Comparison of ENCODE assay signal across 20 cellular contexts in genomic region chr11:117256573-117256972, GRCh38. TPM values are rescaled to one million over a fixed set of nuclear protein-coding genes. Genes with fewer than 3 reads are reported as not detected.
DNase-seq lines count a peak whose midpoint lies in the region; ATAC-seq and TF ChIP-seq lines count a peak whose summit lies in the region.
"Had no signal": no experiment of that assay in that cellular context is flagged by ENCODE, and none has a peak within 500 bp of the region (broad histone marks: within the 10 kb centered on the region; RNA-seq: fewer than 3 reads in every experiment).

No MANE protein-coding gene starts in this region.

- H3K36me3 ChIP-seq in IMR-90 (ENCODE audit: control insufficient read depth, insufficient read depth, low read length) (peaks cover 5% of the 10 kb centered on the region), gastrocnemius medialis (peaks cover 0 to 31% of the 10 kb centered on the region in 2 donors)

- CTCF ChIA-PET in IMR-90 (lab: Yijun Ruan, JAX): no interaction called here

- no peak overlapping the region for H3K18ac ChIP-seq in IMR-90 (ENCODE audit: low read depth, low read length)

- no peak for TF ChIP-seq POLR2A in IMR-90 (IDR thresholded peaks at IDR 0.05; ENCODE audit: low read depth, low read length)
- no peak for TF ChIP-seq POLR2A in gastrocnemius medialis (IDR thresholded peaks at IDR 0.05)

- no peak overlapping the region for H2BK5ac ChIP-seq in IMR-90 (ENCODE audit: low read depth, low read length, poor library complexity, severe bottlenecking)

- H3K4me3 Mint-ChIP-seq in chondrocyte (ENCODE audit: unreplicated experiment): no peak overlapping the region
- no peak overlapping the region for H3K4me3 Mint-ChIP-seq in naive thymus-derived CD8-positive, alpha-beta T cell
- H3K4me3 Mint-ChIP-seq: activated CD4-positive, alpha-beta T cell treated with anti-CD3 and anti-CD28 coated beads, Interleukin-2, amount 10 ng/mL, durations not matched to agents 7 days and 5 days; CD4-positive, alpha-beta memory T cell had no signal

- H3K27me3 Mint-ChIP-seq in chondrocyte (ENCODE audit: low read depth): no peaks in the 10 kb centered on the region
- no peaks in the 10 kb centered on the region for H3K27me3 Mint-ChIP-seq in naive thymus-derived CD8-positive, alpha-beta T cell
- H3K27me3 Mint-ChIP-seq: activated CD4-positive, alpha-beta T cell treated with anti-CD3 and anti-CD28 coated beads, Interleukin-2, amount 10 ng/mL, durations not matched to agents 7 days and 5 days; CD4-positive, alpha-beta memory T cell had no signal

- TF ChIP-seq RAD21 in IMR-90 (IDR thresholded peaks at IDR 0.05; ENCODE audit: low read length): no peak

- no peak overlapping the region for H3K4me2 ChIP-seq in IMR-90 (ENCODE audit: low read depth, low read length)

- TF ChIP-seq CTCF in AG10803 (conservative IDR thresholded peaks at IDR 0.05; ENCODE audit: low read length) (no peak), IMR-90 (conservative IDR thresholded peaks at IDR 0.05; ENCODE audit: low read depth, low read length) (no peak), chondrocyte (IDR thresholded peaks at IDR 0.05) (no peak), gastrocnemius medialis (IDR thresholded peaks at IDR 0.05 in 4 of 5, conservative IDR thresholded peaks at IDR 0.05 in 1 of 5) (no peak)

- H3K27ac ChIP-seq in IMR-90 (ENCODE audit: insufficient read depth, low read length): no peak overlapping the region
- no peak overlapping the region for H3K27ac ChIP-seq in gastrocnemius medialis
- H3K27ac ChIP-seq: suprapubic skin had no signal

- dilution Hi-C loops in IMR-90 (cut with HindIII; ENCODE audit: low sequenced_read_pairs, unreplicated experiment): no loop called here

- H3K27ac Mint-ChIP-seq in chondrocyte (ENCODE audit: unreplicated experiment): peak overlapping the region; percentile 17
- H3K27ac Mint-ChIP-seq in naive thymus-derived CD8-positive, alpha-beta T cell: peak overlapping the region in 1 of 10 donors; percentile 10
- H3K27ac Mint-ChIP-seq: activated CD4-positive, alpha-beta T cell treated with anti-CD3 and anti-CD28 coated beads, Interleukin-2, amount 10 ng/mL, durations not matched to agents 7 days and 5 days had no signal

- H3K4me1 Mint-ChIP-seq in chondrocyte (ENCODE audit: low read depth): peaks cover 7% of the 10 kb centered on the region
- H3K4me1 Mint-ChIP-seq in naive thymus-derived CD8-positive, alpha-beta T cell: peaks cover 0 to 2% (median under 1%) of the 10 kb centered on the region in 4 donors

- BruUV-seq in IMR-90 (replicated peaks; lab: Mats Ljungman, UMichigan): no TSS peak

- WGBS in IMR-90 (ENCODE audit: extremely low coverage in 2 of 2, insufficient read length in 1 of 2), 2 experiments: no CpG with 5 or more reads among the region's 2 CpGs

- H3K4me1 ChIP-seq in IMR-90 (ENCODE audit: control insufficient read depth, insufficient read depth, low read length) (peaks cover 2% of the 10 kb centered on the region; the same call in 1 of the 2 replicates), gastrocnemius medialis (no peaks in the 10 kb centered on the region)
- H3K4me1 ChIP-seq: HAP-1, suprapubic skin had no signal

- H3K56ac ChIP-seq in IMR-90 (ENCODE audit: extremely low read depth, insufficient read depth, low read length): no peak overlapping the region

- no peak overlapping the region for H3K14ac ChIP-seq in IMR-90 (replicated peaks; ENCODE audit: low read depth, low read length)

- H3K4me3 ChIP-seq in AG10803 (ENCODE audit: low read length) (no peak overlapping the region), IMR-90 (ENCODE audit: insufficient read depth, low read depth, low read length) (no peak overlapping the region), gastrocnemius medialis (no peak overlapping the region)
- H3K4me3 ChIP-seq: HAP-1, suprapubic skin had no signal

- in situ Hi-C loops in IMR-90 (cut with MboI; ENCODE audit: low sequenced_read_pairs) (no loop called here), gastrocnemius medialis (cut with MboI; ENCODE audit: low sequenced_read_pairs in 4 of 4) (no loop called here)

- no peak overlapping the region for H2AK5ac ChIP-seq in IMR-90 (ENCODE audit: low read depth, low read length)

- no peak overlapping the region for H4K5ac ChIP-seq in IMR-90 (ENCODE audit: low read depth, low read length)

- H4K8ac ChIP-seq in IMR-90 (ENCODE audit: low read depth in 2 of 2, low read length in 2 of 2): no peak overlapping the region

- no peak overlapping the region for H2BK15ac ChIP-seq in IMR-90 (ENCODE audit: low read depth, low read length)

- H4K20me1 ChIP-seq in IMR-90 (ENCODE audit: insufficient read depth, low read length): 0 out of 2 replicates have a peak, but pooled peaks cover 3% of the 10 kb centered on the region

- H3K79me1 ChIP-seq in IMR-90 (ENCODE audit: low read depth in 1 of 2, low read length in 2 of 2): peaks cover 6 to 10% of the 10 kb centered on the region in 2 experiments; a peak in 3 of 4 replicates

- no peak overlapping the region for H3K23ac ChIP-seq in IMR-90 (ENCODE audit: low read depth, low read length)

- H3K9me3 ChIP-seq in IMR-90 (ENCODE audit: control insufficient read depth, insufficient read depth, low read length): no peaks in the 10 kb centered on the region
- H3K9me3 ChIP-seq in gastrocnemius medialis: no peaks in the 10 kb centered on the region
- H3K9me3 ChIP-seq: HAP-1, suprapubic skin had no signal

- H3K27me3 ChIP-seq in IMR-90 (ENCODE audit: control insufficient read depth, insufficient read depth, low read length): no peaks in the 10 kb centered on the region
- H3K27me3 ChIP-seq in gastrocnemius medialis: no peaks in the 10 kb centered on the region
- H3K27me3 ChIP-seq: suprapubic skin had no signal

- ATAC-seq in IMR-90 (ENCODE audit: low read depth): peak; percentile 56; the same call in 1 of the 2 replicates
- ATAC-seq in naive thymus-derived CD8-positive, alpha-beta T cell: no peak
- no peak for ATAC-seq in gastrocnemius medialis
- ATAC-seq: left lobe of liver had no signal

- DNase-seq in AG10803 (ENCODE audit: low read depth) (peak; percentile 35), IMR-90 (peak; percentile 71), chondrocyte (ENCODE audit: low spot score) (no peak), hepatic stellate cell (ENCODE audit: low spot score) (peak; percentile 49), gastrocnemius medialis (no peak), HT-29 (ENCODE audit: low spot score) (no peak)
- no peak for DNase-seq in stimulated activated naive CD4-positive, alpha-beta T cell (lab: John Stamatoyannopoulos, UW)
- DNase-seq in naive thymus-derived CD8-positive, alpha-beta T cell: no peak
- DNase-seq: activated CD4-positive, alpha-beta T cell treated with anti-CD3 and anti-CD28 coated beads, Interleukin-2, amount 10 ng/mL, durations not matched to agents 7 days and 5 days; activated effector memory CD4-positive, alpha-beta T cell treated with Interleukin-2 at 50 U/mL for 16 hours; amniotic stem cell; CD4-positive, alpha-beta memory T cell; KBM-7; NCI-H1105; NCI-H2107; NCI-H510A; SW 1271 had no signal

- no peak overlapping the region for H2BK20ac ChIP-seq in IMR-90 (ENCODE audit: low read depth, low read length)

- no peak overlapping the region for H4K91ac ChIP-seq in IMR-90 (ENCODE audit: insufficient read depth, low read depth, low read length)

- H3K9ac ChIP-seq in IMR-90 (ENCODE audit: low read depth, low read length): no peak overlapping the region

- peaks cover 15% of the 10 kb centered on the region for H3K36me3 Mint-ChIP-seq in chondrocyte (ENCODE audit: low read depth)
- H3K36me3 Mint-ChIP-seq in naive thymus-derived CD8-positive, alpha-beta T cell: peaks cover 0 to 64% (median 15%) of the 10 kb centered on the region in 3 donors

- no peak overlapping the region for H3K4ac ChIP-seq in IMR-90 (ENCODE audit: low read depth, low read length)

- H3K9me1 ChIP-seq in IMR-90 (ENCODE audit: insufficient read depth, low read length): no peaks in the 10 kb centered on the region; the same call in 1 of the 2 replicates

- POLR2A ChIA-PET in IMR-90 (lab: Charles Lee; ENCODE audit: unreplicated experiment): no interaction called here
- POLR2A ChIA-PET in naive thymus-derived CD8-positive, alpha-beta T cell (lab: Charles Lee): no interaction called here

- intact Hi-C loops in IMR-90 (cut with micrococcal nuclease) (no loop called here), gastrocnemius medialis (cut with DNase I; ENCODE audit: low total_unique reads) (no loop called here)

- no peak overlapping the region for H2AFZ ChIP-seq in IMR-90 (replicated peaks; ENCODE audit: low read length, poor library complexity)

- H3K9me3 Mint-ChIP-seq in chondrocyte (ENCODE audit: low read depth): no peaks in the 10 kb centered on the region
- no peaks in the 10 kb centered on the region for H3K9me3 Mint-ChIP-seq in naive thymus-derived CD8-positive, alpha-beta T cell
- H3K9me3 Mint-ChIP-seq: activated CD4-positive, alpha-beta T cell treated with anti-CD3 and anti-CD28 coated beads, Interleukin-2, amount 10 ng/mL, durations not matched to agents 7 days and 5 days; CD4-positive, alpha-beta memory T cell had no signal

- H2AK9ac ChIP-seq in IMR-90 (replicated peaks; ENCODE audit: low read depth, low read length, poor library complexity): no peak overlapping the region

- H2BK120ac ChIP-seq in IMR-90 (ENCODE audit: low read depth, low read length): no peak overlapping the region

RNA-seq across cellular contexts. Expression of gene RNF214, which starts 24.1 kb away (rescaled TPM):
- total RNA-seq in IMR-90 (2012; rRNA removed) (7.5 and 7.9 TPM in 2 replicates), chondrocyte (21.8 to 26.1 TPM (median 24.7 TPM) in 3 replicates), gastrocnemius medialis (10 to 100 TPM; 17.1 to 22.7 (median 19.9) TPM)
- polyA plus RNA-seq in IMR-90 (2012; rRNA removed): 14.8 and 16.1 TPM in 2 replicates
- 5.5 and 11.0 TPM in 2 replicates for polyA plus RNA-seq in IMR-90 (2012; cell fraction: cytosol; rRNA removed)
- polyA plus RNA-seq in IMR-90 (2012; cell fraction: nucleus; rRNA removed; ENCODE audit: low replicate concordance): 18.9 and 25.0 TPM in 2 replicates
- 10 to 100 TPM; 28.8 to 30.3 TPM for total RNA-seq in naive thymus-derived CD8-positive, alpha-beta T cell
- polyA plus RNA-seq in naive thymus-derived CD8-positive, alpha-beta T cell: 10 to 100 TPM in 1 of 3 donors, 1 to 10 TPM in 2; 7.5 to 11.6 (median 9.3) TPM
- total RNA-seq in HT-29 (2014; rRNA removed; shearing (Covaris generic)): 10.8 and 11.5 TPM in 2 replicates

RNA-seq across cellular contexts. Expression of gene PCSK7, which starts 24.7 kb away (rescaled TPM):
- total RNA-seq in IMR-90 (2012; rRNA removed) (35.8 and 36.7 TPM in 2 replicates), chondrocyte (42.8 to 71.0 TPM (median 43.0 TPM) in 3 replicates), gastrocnemius medialis (10 to 100 TPM; 14.5 to 19.9 (median 16.4) TPM)
- polyA plus RNA-seq in IMR-90 (2012; rRNA removed): 48.4 and 54.3 TPM in 2 replicates
- polyA plus RNA-seq in IMR-90 (2012; cell fraction: cytosol; rRNA removed): 30.1 and 48.3 TPM in 2 replicates
- 117 and 148 TPM in 2 replicates for polyA plus RNA-seq in IMR-90 (2012; cell fraction: nucleus; rRNA removed; ENCODE audit: low replicate concordance)
- total RNA-seq in naive thymus-derived CD8-positive, alpha-beta T cell: 100 to 1,000 TPM; 277 to 296 TPM
- polyA plus RNA-seq in naive thymus-derived CD8-positive, alpha-beta T cell: 10 to 100 TPM; 32.6 to 60.6 (median 47.8) TPM
- total RNA-seq in HT-29 (2014; rRNA removed; shearing (Covaris generic)): 81.7 and 85.4 TPM in 2 replicates

RNA-seq across cellular contexts. Expression of gene BACE1-AS, which starts 34.6 kb away (rescaled TPM):
- total RNA-seq in IMR-90 (2012; rRNA removed): 2.5 and 2.7 TPM in 2 replicates
- 2.4 and 2.9 TPM in 2 replicates for polyA plus RNA-seq in IMR-90 (2012; rRNA removed)
- 0.60 and 0.93 TPM in 2 replicates for polyA plus RNA-seq in IMR-90 (2012; cell fraction: cytosol; rRNA removed)
- 3.3 and 9.6 TPM in 2 replicates for polyA plus RNA-seq in IMR-90 (2012; cell fraction: nucleus; rRNA removed; ENCODE audit: low replicate concordance)
- 6.4 to 8.3 TPM (median 7.2 TPM) in 3 replicates for total RNA-seq in chondrocyte
- total RNA-seq in naive thymus-derived CD8-positive, alpha-beta T cell: 10 to 100 TPM; 10.5 to 11.6 TPM
- under 1 TPM; 0.19 to 0.82 (median 0.21) TPM for polyA plus RNA-seq in naive thymus-derived CD8-positive, alpha-beta T cell
- total RNA-seq in gastrocnemius medialis: 10 to 100 TPM; 10.5 to 13.2 (median 12.5) TPM
- 2.8 and 5.1 TPM in 2 replicates for total RNA-seq in HT-29 (2014; rRNA removed; shearing (Covaris generic))

RNA-seq across cellular contexts. Expression of gene TAGLN, which starts 57.4 kb away (rescaled TPM):
- total RNA-seq in IMR-90 (2012; rRNA removed) (1,558 and 2,558 TPM in 2 replicates), chondrocyte (854 to 4,666 TPM (median 4,556 TPM) in 3 replicates), gastrocnemius medialis (100 to 1,000 TPM in 3 of 4 donors, 10 to 100 TPM in 1; 27.4 to 191 (median 124) TPM)
- 3,760 and 3,780 TPM in 2 replicates for polyA plus RNA-seq in IMR-90 (2012; rRNA removed)
- polyA plus RNA-seq in IMR-90 (2012; cell fraction: cytosol; rRNA removed): 3,517 and 4,395 TPM in 2 replicates
- polyA plus RNA-seq in IMR-90 (2012; cell fraction: nucleus; rRNA removed; ENCODE audit: low replicate concordance): 1,556 and 1,814 TPM in 2 replicates
- total RNA-seq in naive thymus-derived CD8-positive, alpha-beta T cell: 10 to 100 TPM; 12.1 to 14.4 TPM
- polyA plus RNA-seq in naive thymus-derived CD8-positive, alpha-beta T cell: under 1 TPM; 0.13 to 0.51 (median 0.21) TPM
- total RNA-seq in HT-29 (2014; rRNA removed; shearing (Covaris generic)): 11.3 and 14.7 TPM in 2 replicates

RNA-seq across cellular contexts. Expression of gene BACE1, which starts 59.5 kb away (rescaled TPM):
- 27.6 and 29.2 TPM in 2 replicates for total RNA-seq in IMR-90 (2012; rRNA removed)
- polyA plus RNA-seq in IMR-90 (2012; rRNA removed): 42.4 and 50.6 TPM in 2 replicates
- polyA plus RNA-seq in IMR-90 (2012; cell fraction: cytosol; rRNA removed): 13.6 and 47.9 TPM in 2 replicates
- polyA plus RNA-seq in IMR-90 (2012; cell fraction: nucleus; rRNA removed; ENCODE audit: low replicate concordance): 50.1 and 67.0 TPM in 2 replicates
- total RNA-seq in chondrocyte: 62.7 to 67.2 TPM (median 66.0 TPM) in 3 replicates
- total RNA-seq in naive thymus-derived CD8-positive, alpha-beta T cell: under 1 TPM; 0.25 to 0.29 TPM
- under 1 TPM in 2 of 3 donors, not detected in 1; 0.08 to 0.41 TPM for polyA plus RNA-seq in naive thymus-derived CD8-positive, alpha-beta T cell
- total RNA-seq in gastrocnemius medialis: 10 to 100 TPM in 2 of 4 donors, 1 to 10 TPM in 2; 3.6 to 18.2 (median 11.1) TPM
- total RNA-seq in HT-29 (2014; rRNA removed; shearing (Covaris generic)): 6.6 and 10.5 TPM in 2 replicates

Comparison
In these comparisons a context has a peak if more than half of its experiments do, and no peak if none do; other contexts are left out.
1. DNase-seq: peak in AG10803 (single experiment), IMR-90 (single experiment) and hepatic stellate cell (single experiment); none in chondrocyte (single experiment), stimulated activated naive CD4-positive, alpha-beta T cell (0 of 6), naive thymus-derived CD8-positive, alpha-beta T cell (0 of 10), gastrocnemius medialis (0 of 2) and HT-29 (single experiment).